Comparison of ENCODE assay signal across 11 cellular contexts in the genomic region with DNA sequence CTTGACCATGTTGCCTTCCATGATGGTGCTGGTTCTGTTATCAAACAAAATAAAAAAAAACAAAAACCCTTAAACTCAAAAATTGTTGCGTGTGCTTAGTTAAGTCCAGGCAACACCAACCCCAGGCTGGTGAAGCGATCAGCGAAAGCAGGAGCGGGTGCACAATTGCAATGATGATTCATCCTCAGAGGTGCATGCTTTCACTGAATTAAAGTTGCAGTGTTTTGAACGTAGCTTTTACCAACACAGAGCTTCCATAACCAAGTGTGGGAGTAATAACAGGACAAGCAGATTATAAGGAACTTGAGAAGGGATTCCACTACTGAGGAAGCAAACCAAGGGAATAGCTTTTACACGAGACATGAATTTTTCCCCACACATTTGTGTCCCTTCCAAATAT.
"Had no signal": no experiment of that assay in that cellular context is flagged by ENCODE, and none has a peak within 500 bp of the region (broad histone marks: within the 10 kb centered on the region; RNA-seq: fewer than 3 reads in every experiment).

No MANE protein-coding gene starts in this region.

- H3K36me3 ChIP-seq: left ventricle myocardium inferior, right atrium auricular region, upper lobe of left lung, WERI-Rb-1 had no signal

- H3K27ac ChIP-seq: left ventricle myocardium inferior, right atrium auricular region, upper lobe of left lung, WERI-Rb-1 had no signal

- H3K9me3 ChIP-seq: left ventricle myocardium inferior, mucosa of descending colon, right atrium auricular region, upper lobe of left lung had no signal

- H3K4me3 ChIP-seq: left ventricle myocardium inferior, mucosa of descending colon, right atrium auricular region, upper lobe of left lung had no signal

- DNase-seq: activated CD4-positive, alpha-beta T cell treated with anti-CD3 and anti-CD28 coated beads, Interleukin-2, amount 50 U/mL, for 48 hours; activated naive CD4-positive, alpha-beta T cell treated with anti-CD3 and anti-CD28 coated beads for 36 hours; glutamatergic neuron; hypothalamus; left ventricle myocardium inferior; mucosa of descending colon; naive thymus-derived CD8-positive, alpha-beta T cell; small intestine; upper lobe of left lung; WERI-Rb-1 had no signal

- H3K27me3 ChIP-seq: right atrium auricular region, upper lobe of left lung had no signal
